In genomic region chr12:26631846-26632245, GRCh38 we compare ENCODE assay signal across 20 cellular contexts.
DNase-seq lines count a peak whose midpoint lies in the region; ATAC-seq, FAIRE-seq and TF ChIP-seq lines count a peak whose summit lies in the region.
"Had no signal": no experiment of that assay in that cellular context is flagged by ENCODE, and none has a peak within 500 bp of the region (broad histone marks: within the 10 kb centered on the region; RNA-seq: fewer than 3 reads in every experiment).

No MANE protein-coding gene starts in this region.

- H3K4me3 ChIP-seq in AG09309 (ENCODE audit: control insufficient read depth, low read depth, low read length): no peak overlapping the region
- H3K4me3 ChIP-seq in astrocyte of the cerebellum (ENCODE audit: low read depth, low read length): no peak overlapping the region
- H3K4me3 ChIP-seq: suprapubic skin had no signal

- TF ChIP-seq POLR2A in H54 (IDR thresholded peaks at IDR 0.05; ENCODE audit: low read depth, low read length): no peak

- no peak for TF ChIP-seq CTCF in AG09309 (IDR thresholded peaks at IDR 0.05; ENCODE audit: control insufficient read depth, insufficient read depth, low read depth, low read length, missing control alignments)
- no peak for TF ChIP-seq CTCF in astrocyte of the cerebellum (IDR thresholded peaks at IDR 0.05; ENCODE audit: low read depth, low read length, missing control alignments)

- ATAC-seq in GM21825 (IDR thresholded peaks at IDR 0.05; ENCODE audit: unreplicated experiment): no peak
- ATAC-seq: T-cell had no signal

- FAIRE-seq in H54 (lab: Jason Lieb, UNC): peak; percentile 64
- FAIRE-seq: endometrium, frontal cortex had no signal

- DNase-seq in AG09309 (ENCODE audit: low read depth): peak; percentile 73
- DNase-seq in H54 (ENCODE audit: insufficient read length, low spot score): no peak
- peak; percentile 35 for DNase-seq in astrocyte of the cerebellum (ENCODE audit: low read depth)
- peak; percentile 18 to 47 for DNase-seq in lung microvascular endothelial cell (ENCODE audit: low read depth in 2 of 2)
- DNase-seq in activated CD8-positive, alpha-beta memory T cell treated with anti-CD3 and anti-CD28 coated beads, Interleukin-2, amount 50 U/mL, for 4 hours: no peak
- no peak for DNase-seq in ecto neural progenitor cell (ENCODE audit: low spot score)
- DNase-seq in T-helper 9 cell: no peak
- DNase-seq: activated CD4-positive, alpha-beta memory T cell treated with anti-CD3 and anti-CD28 coated beads, Interleukin-2, amount 10 ng/mL, durations not matched to agents 7 days and 5 days; activated naive CD4-positive, alpha-beta T cell treated with Interleukin-2 at 50 U/mL for 16 hours; activated T-cell treated with anti-CD3 and anti-CD28 coated beads, Interleukin-2, amount 50 U/mL, for 1 hour; anterior cingulate cortex; CD4-positive, alpha-beta memory T cell; KG1; NCI-H2081; NCI-H510A treated with DMSO at 0.1 percent for 48 hours; T-cell had no signal

- in situ Hi-C loops in astrocyte of the cerebellum (cut with HindIII; ENCODE audit: low sequenced_read_pairs): loop anchor here (25.0 kb wide), 1 partner anchor 520 kb away; no protein-coding TSS in a partner anchor

Comparison
In these comparisons a context has a peak if more than half of its experiments do, and no peak if none do; other contexts are left out.
1. DNase-seq: peak in AG09309 (single experiment), astrocyte of the cerebellum (single experiment) and lung microvascular endothelial cell (2 of 2); none in H54 (single experiment), activated CD8-positive, alpha-beta memory T cell treated with anti-CD3 and anti-CD28 coated beads, Interleukin-2, amount 50 U/mL, for 4 hours (single experiment), ecto neural progenitor cell (single experiment) and T-helper 9 cell (single experiment).